Comparison of ENCODE assay signal across 8 cellular contexts in genomic region chr17:42018339-42018738, GRCh38. TPM values are rescaled to one million over a fixed set of nuclear protein-coding genes. Genes with fewer than 3 reads are reported as not detected.
DNase-seq lines count a peak whose midpoint lies in the region; ATAC-seq, FAIRE-seq and TF ChIP-seq lines count a peak whose summit lies in the region.

No MANE protein-coding gene starts in this region.

- CTCF ChIA-PET in endothelial cell of umbilical vein (lab: Charles Lee) (interaction anchor here (0.9 to 3.4 kb wide), 9 partner anchors 11 to 88 kb away, joined by 3 to 13 read pairs (median 4); partner anchors contain the start of genes C17orf113 and ODAD4), HEK293T (lab: Yijun Ruan, JAX) (interaction anchor here (0.5 to 2.2 kb wide), 7 partner anchors 10 to 240 kb away, joined by 3 to 9 read pairs (median 4); partner anchors contain the start of genes C17orf113 and CNP)

- no peak for ATAC-seq in GM21723 (IDR thresholded peaks at IDR 0.05; ENCODE audit: unreplicated experiment)

- H3K4me3 ChIP-seq in GM23248 (peak overlapping the region; percentile 95), endothelial cell of umbilical vein (replicated peaks in 1 of 3; ENCODE audit: insufficient read depth in 1 of 3, low read depth in 1 of 3, low read length in 3 of 3) (peak overlapping the region in 1 of 3 experiments; percentile 96), retinal pigment epithelial cell (ENCODE audit: low read length) (peak overlapping the region; percentile 99)

- H3K4me1 ChIP-seq in GM23248 (ENCODE audit: insufficient read depth), result peaks cover 22% of the 10 kb centered on the region
- H3K4me1 ChIP-seq in endothelial cell of umbilical vein (ENCODE audit: control insufficient read depth, extremely low read depth, insufficient read depth, low read length), result peaks cover 15% of the 10 kb centered on the region

- H3K4me2 ChIP-seq in GM23248 (ENCODE audit: unreplicated experiment) (peak overlapping the region; percentile 90), endothelial cell of umbilical vein (ENCODE audit: insufficient read depth, low read length) (peak overlapping the region; percentile 69)

- in situ Hi-C loops in GM23248 (cut with MboI), result no loop called here

- H2AFZ ChIP-seq in GM23248 (peak overlapping the region; percentile 77), endothelial cell of umbilical vein (ENCODE audit: low read depth, low read length) (no peak overlapping the region)

- no peaks in the 10 kb centered on the region for H3K9me3 ChIP-seq in GM23248 (ENCODE audit: low read depth)
- no peaks in the 10 kb centered on the region for H3K9me3 ChIP-seq in endothelial cell of umbilical vein (replicated peaks; ENCODE audit: control insufficient read depth, insufficient read depth, low read length)

- peaks cover 69% of the 10 kb centered on the region for H3K79me2 ChIP-seq in GM23248 (ENCODE audit: insufficient read depth)
- peaks cover 54% of the 10 kb centered on the region for H3K79me2 ChIP-seq in endothelial cell of umbilical vein (ENCODE audit: control insufficient read depth, insufficient read depth, low read length)

- H3K9ac ChIP-seq in GM23248 (peak overlapping the region; percentile 98), endothelial cell of umbilical vein (replicated peaks; ENCODE audit: extremely low read depth, insufficient read depth, low read length) (peak overlapping the region; percentile 98)

- H3K9me1 ChIP-seq in endothelial cell of umbilical vein (replicated peaks; ENCODE audit: control insufficient read depth, extremely low read depth, insufficient read depth, low read length), result no peaks in the 10 kb centered on the region

- intact Hi-C loops in endothelial cell of umbilical vein (cut with micrococcal nuclease), result loop anchor here (5.0 kb wide), 1 partner anchor 51 kb away; the partner anchor contains the start of gene CNP

- peak; percentile 12 for FAIRE-seq in endothelial cell of umbilical vein (lab: Jason Lieb, UNC)

- dilution Hi-C loops in endothelial cell of umbilical vein (cut with MboI; ENCODE audit: extremely low pct_ligation_motif_present, low sequenced_read_pairs), result no loop called here

- POLR2A ChIA-PET in endothelial cell of umbilical vein (lab: Charles Lee) (no interaction called here), HEK293T (lab: Yijun Ruan, JAX) (interaction anchor here (0.7 to 6.9 kb wide), 34 partner anchors 9 to 405 kb away, joined by 3 to 117 read pairs (median 6); partner anchors contain the start of genes ACLY, CAVIN1, CNP and DHX58)

- DNase-seq in GM23248 (no peak), OCI-M2 (lab: John Stamatoyannopoulos, UW; ENCODE audit: unreplicated experiment) (peak; percentile 56), endothelial cell of umbilical vein (ENCODE audit: low read depth, low spot score) (no peak), retinal pigment epithelial cell (ENCODE audit: low read depth) (no peak), midbrain (lab: John Stamatoyannopoulos, UW) (no peak), HEK293T (ENCODE audit: extremely low spot score) (no peak)
- DNase-seq in effector CD4-positive, alpha-beta T cell, result no peak

- H3K9me2 ChIP-seq in GM23248 (ENCODE audit: insufficient read depth), result no peaks in the 10 kb centered on the region

- H3K27me3 ChIP-seq in GM23248 (replicated peaks; ENCODE audit: insufficient read depth) (no peaks in the 10 kb centered on the region), endothelial cell of umbilical vein (ENCODE audit: control insufficient read depth in 2 of 2, insufficient read depth in 2 of 2, low read length in 2 of 2) (no peaks in the 10 kb centered on the region)

- no peaks in the 10 kb centered on the region for H4K20me1 ChIP-seq in GM23248 (ENCODE audit: insufficient read depth)
- H4K20me1 ChIP-seq in endothelial cell of umbilical vein (replicated peaks; ENCODE audit: control insufficient read depth, extremely low read depth, insufficient read depth, low read length), result no peaks in the 10 kb centered on the region

- BruUV-seq in endothelial cell of umbilical vein (replicated peaks; lab: Mats Ljungman, UMichigan), result no TSS peak

- H3K27ac ChIP-seq in GM23248 (peak overlapping the region; percentile 84), endothelial cell of umbilical vein (ENCODE audit: insufficient read depth, low read depth, low read length) (peak overlapping the region; percentile 88)

- no peaks in the 10 kb centered on the region for H3K36me3 ChIP-seq in GM23248 (ENCODE audit: low read depth)
- peaks cover 3 to 9% of the 10 kb centered on the region in 2 experiments for H3K36me3 ChIP-seq in endothelial cell of umbilical vein (ENCODE audit: control insufficient read depth in 2 of 2, extremely low read depth in 1 of 2, insufficient read depth in 2 of 2, low read length in 2 of 2)

- H3F3A ChIP-seq in GM23248 (ENCODE audit: insufficient read depth), result peaks cover 6% of the 10 kb centered on the region; the same call in 1 of the 2 replicates

- no peak for TF ChIP-seq CTCF in endothelial cell of umbilical vein (IDR thresholded peaks at IDR 0.05; ENCODE audit: extremely low read depth in 1 of 2, insufficient read depth in 1 of 2, low read depth in 1 of 2, low read length in 2 of 2)
- no peak for TF ChIP-seq CTCF in retinal pigment epithelial cell (conservative IDR thresholded peaks at IDR 0.05; ENCODE audit: low read depth, low read length)

- 89 to 91% methylated on average over 3 of the region's 3 CpGs for WGBS in GM23248 (ENCODE audit: low coverage in 1 of 2, low lambda C conversion rate in 2 of 2, missing lambda C conversion rate in 2 of 2), 2 experiments

- no peak for TF ChIP-seq POLR2A in endothelial cell of umbilical vein (IDR thresholded peaks at IDR 0.05; ENCODE audit: low read depth, low read length)

TF ChIP-seq in endothelial cell of umbilical vein, 7 proteins besides CTCF, POLR2A, EP300 and RAD21:
- TF ChIP-seq POLR2AphosphoS5 (IDR thresholded peaks at IDR 0.05; ENCODE audit: insufficient read depth, low read depth, low read length), result no peak

TF ChIP-seq in HEK293T, 16 proteins besides CTCF, POLR2A, EP300 and RAD21 (continues in another document):
- no peak for TF ChIP-seq CTBP1 (IDR thresholded peaks at IDR 0.05; ENCODE audit: borderline replicate concordance)
- no peak for TF ChIP-seq FOXM1 (IDR thresholded peaks at IDR 0.05; ENCODE audit: borderline replicate concordance)

RNA-seq across cellular contexts. Expression of gene DNAJC7, which starts 1.1 kb away (rescaled TPM):
- 61.6 and 71.3 TPM in 2 replicates for total RNA-seq in GM23248 (2014; rRNA removed; shearing (Covaris generic))
- polyA plus RNA-seq in GM23248 (2016; fragmentation: Nextera tagmentation; extraction: Ambion mirVana), result 69.3 and 73.5 TPM in 2 replicates
- total RNA-seq in endothelial cell of umbilical vein, result 103 and 111 TPM in 2 replicates
- polyA plus RNA-seq in endothelial cell of umbilical vein, result 16.0 and 19.8 TPM in 2 replicates
- 39.5 and 42.6 TPM in 2 replicates for polyA plus RNA-seq in endothelial cell of umbilical vein (2011; cell fraction: cytosol; rRNA removed)
- 45.3 and 54.5 TPM in 2 replicates for polyA plus RNA-seq in endothelial cell of umbilical vein (2011; cell fraction: nucleus; rRNA removed)
- 87.7 and 106 TPM in 2 replicates for polyA plus RNA-seq in endothelial cell of umbilical vein (2012)
- polyA minus RNA-seq in endothelial cell of umbilical vein, result 62.2 and 72.3 TPM in 2 replicates
- polyA minus RNA-seq in endothelial cell of umbilical vein (2011; cell fraction: cytosol; rRNA and poly(A)+ RNA removed), result 31.3 TPM
- 73.8 and 99.0 TPM in 2 replicates for polyA minus RNA-seq in endothelial cell of umbilical vein (2011; cell fraction: nucleus; rRNA and poly(A)+ RNA removed)

RNA-seq across cellular contexts. Expression of gene NKIRAS2, which starts 1.6 kb away (rescaled TPM):
- total RNA-seq in GM23248 (2014; rRNA removed; shearing (Covaris generic)), result 70.8 and 71.2 TPM in 2 replicates
- 66.5 and 67.5 TPM in 2 replicates for polyA plus RNA-seq in GM23248 (2016; fragmentation: Nextera tagmentation; extraction: Ambion mirVana)
- 57.3 and 60.4 TPM in 2 replicates for total RNA-seq in endothelial cell of umbilical vein
- polyA plus RNA-seq in endothelial cell of umbilical vein, result 87.6 and 96.9 TPM in 2 replicates
- 81.7 and 91.5 TPM in 2 replicates for polyA plus RNA-seq in endothelial cell of umbilical vein (2011; cell fraction: cytosol; rRNA removed)
- polyA plus RNA-seq in endothelial cell of umbilical vein (2011; cell fraction: nucleus; rRNA removed), result 46.9 and 47.8 TPM in 2 replicates
- polyA plus RNA-seq in endothelial cell of umbilical vein (2012), result 57.2 and 62.2 TPM in 2 replicates
- 61.9 and 68.8 TPM in 2 replicates for polyA minus RNA-seq in endothelial cell of umbilical vein
- polyA minus RNA-seq in endothelial cell of umbilical vein (2011; cell fraction: cytosol; rRNA and poly(A)+ RNA removed), result 24.2 TPM
- 21.6 and 24.0 TPM in 2 replicates for polyA minus RNA-seq in endothelial cell of umbilical vein (2011; cell fraction: nucleus; rRNA and poly(A)+ RNA removed)

RNA-seq across cellular contexts. Expression of gene C17orf113, which starts 32.1 kb away (rescaled TPM):
- 0.13 TPM in 1 of 2 replicates, not detected in the other for total RNA-seq in GM23248 (2014; rRNA removed; shearing (Covaris generic))
- polyA plus RNA-seq in GM23248 (2016; fragmentation: Nextera tagmentation; extraction: Ambion mirVana), result not detected in 2 replicates
- 0.18 and 0.20 TPM in 2 replicates for total RNA-seq in endothelial cell of umbilical vein
- 0.19 and 0.30 TPM in 2 replicates for polyA plus RNA-seq in endothelial cell of umbilical vein
- polyA plus RNA-seq in endothelial cell of umbilical vein (2011; cell fraction: cytosol; rRNA removed), result 0.09 and 0.17 TPM in 2 replicates
- 0.11 and 0.29 TPM in 2 replicates for polyA plus RNA-seq in endothelial cell of umbilical vein (2011; cell fraction: nucleus; rRNA removed)
- 0.16 and 0.23 TPM in 2 replicates for polyA plus RNA-seq in endothelial cell of umbilical vein (2012)
- 0.17 TPM in 1 of 2 replicates, not detected in the other for polyA minus RNA-seq in endothelial cell of umbilical vein
- polyA minus RNA-seq in endothelial cell of umbilical vein (2011; cell fraction: cytosol; rRNA and poly(A)+ RNA removed), result 0.92 TPM
- 0.10 and 0.19 TPM in 2 replicates for polyA minus RNA-seq in endothelial cell of umbilical vein (2011; cell fraction: nucleus; rRNA and poly(A)+ RNA removed)

RNA-seq across cellular contexts. Expression of gene CNP, which starts 51.7 kb away (rescaled TPM):
- 58.3 and 69.4 TPM in 2 replicates for total RNA-seq in GM23248 (2014; rRNA removed; shearing (Covaris generic))
- polyA plus RNA-seq in GM23248 (2016; fragmentation: Nextera tagmentation; extraction: Ambion mirVana), result 103 and 107 TPM in 2 replicates
- 84.9 and 88.3 TPM in 2 replicates for total RNA-seq in endothelial cell of umbilical vein
- polyA plus RNA-seq in endothelial cell of umbilical vein, result 48.6 and 49.4 TPM in 2 replicates
- polyA plus RNA-seq in endothelial cell of umbilical vein (2011; cell fraction: cytosol; rRNA removed), result 36.9 and 45.8 TPM in 2 replicates
- 33.7 and 34.5 TPM in 2 replicates for polyA plus RNA-seq in endothelial cell of umbilical vein (2011; cell fraction: nucleus; rRNA removed)
- 56.7 and 63.5 TPM in 2 replicates for polyA plus RNA-seq in endothelial cell of umbilical vein (2012)
- polyA minus RNA-seq in endothelial cell of umbilical vein, result 137 and 194 TPM in 2 replicates
- 37.2 TPM for polyA minus RNA-seq in endothelial cell of umbilical vein (2011; cell fraction: cytosol; rRNA and poly(A)+ RNA removed)
- polyA minus RNA-seq in endothelial cell of umbilical vein (2011; cell fraction: nucleus; rRNA and poly(A)+ RNA removed), result 25.3 and 45.3 TPM in 2 replicates
